8 cellular contexts compared by ENCODE assay signal in the genomic region with DNA sequence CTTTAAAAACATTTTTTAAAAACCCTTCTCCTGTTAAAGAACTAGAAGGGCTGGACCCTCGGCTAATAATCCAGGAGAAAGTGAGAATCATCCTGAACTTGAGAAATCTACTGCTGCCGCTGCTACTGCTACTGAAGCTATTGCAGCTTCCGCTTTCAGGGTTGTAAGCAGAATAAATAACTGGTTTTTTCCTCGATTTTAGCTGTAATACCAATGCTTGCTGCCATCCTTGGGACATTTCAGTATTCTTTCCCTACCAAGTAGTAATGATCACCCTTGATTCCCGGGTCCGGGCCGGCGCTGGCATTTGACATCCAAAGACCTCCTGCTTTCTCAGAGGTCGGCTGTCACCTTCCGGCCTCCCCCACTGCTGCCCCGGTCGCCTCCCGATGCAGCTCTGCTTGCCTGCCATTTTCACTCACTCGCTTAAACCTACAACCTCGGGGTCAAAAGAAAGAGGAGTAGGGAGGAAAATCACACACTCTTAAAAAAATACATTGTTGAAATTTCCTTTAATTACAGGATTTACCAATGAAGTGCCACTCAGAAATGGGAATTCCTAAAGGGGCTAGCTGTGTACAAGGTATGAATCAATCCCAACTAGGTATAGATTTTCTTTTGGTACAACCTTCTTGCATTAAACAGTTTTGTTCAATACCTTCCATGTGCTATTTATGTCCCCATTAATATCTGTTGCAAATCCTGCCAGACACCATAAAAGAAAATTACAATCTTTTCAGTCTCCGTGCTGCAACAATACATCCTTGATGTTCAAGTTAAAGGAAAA. TPM values are rescaled to one million over a fixed set of nuclear protein-coding genes. Genes with fewer than 3 reads are reported as not detected.
DNase-seq lines count a peak whose midpoint lies in the region; ATAC-seq and TF ChIP-seq lines count a peak whose summit lies in the region.

No MANE protein-coding gene starts in this region.

- no peak for DNase-seq in activated naive CD4-positive, alpha-beta T cell treated with anti-CD3 and anti-CD28 coated beads for 36 hours
- DNase-seq in activated naive CD4-positive, alpha-beta T cell treated with anti-CD3 and anti-CD28 coated beads, Interleukin-2, amount 50 U/mL, for 72 hours (ENCODE audit: low spot score in 2 of 2) = no peak
- DNase-seq in brain microvascular endothelial cell = no peak
- DNase-seq in mesendoderm = no peak
- DNase-seq in upper lobe of left lung = peak; percentile 40 to 54
- no peak for DNase-seq in HUDEP-2 (lab: John Stamatoyannopoulos, UW; ENCODE audit: unreplicated experiment in 76 of 76)
- DNase-seq in mesenteric fat pad (ENCODE audit: low spot score) = no peak

- no peak overlapping the region for H2BK5ac ChIP-seq in mesendoderm (ENCODE audit: low read length)

- H3K4me1 ChIP-seq in mesendoderm (ENCODE audit: control insufficient read depth, low read depth, low read length) (peaks cover 15% of the 10 kb centered on the region), upper lobe of left lung (peaks cover 7 to 63% (median 37%) of the 10 kb centered on the region in 4 donors)

- H3K4me3 ChIP-seq in brain microvascular endothelial cell (ENCODE audit: low read depth, low read length) (peak overlapping the region; percentile 54), mesendoderm (ENCODE audit: low read length) (no peak overlapping the region), upper lobe of left lung (peak overlapping the region; percentile 51 to 81 (median 55))

- H3K4ac ChIP-seq in mesendoderm (ENCODE audit: low read depth, low read length) = no peak overlapping the region

- H2BK15ac ChIP-seq in mesendoderm (replicated peaks; ENCODE audit: low read depth) = no peak overlapping the region

- no peak for ATAC-seq in activated naive CD4-positive, alpha-beta T cell treated with anti-CD3 and anti-CD28 coated beads, Interleukin-2, amount 50 U/mL, for 72 hours
- no peak for ATAC-seq in upper lobe of left lung (ENCODE audit: low FRiP score in 2 of 2)
- no peak for ATAC-seq in GM21423 (IDR thresholded peaks at IDR 0.05; ENCODE audit: unreplicated experiment)

- CTCF ChIA-PET in activated naive CD4-positive, alpha-beta T cell treated with anti-CD3 and anti-CD28 coated beads for 36 hours (lab: Charles Lee) = interaction anchor here (0.6 to 1.2 kb wide), 4 partner anchors 10 to 515 kb away, joined by 3 read pairs; no protein-coding TSS in a partner anchor

- H3K27ac Mint-ChIP-seq in activated naive CD4-positive, alpha-beta T cell treated with anti-CD3 and anti-CD28 coated beads for 36 hours = no peak overlapping the region
- H3K27ac Mint-ChIP-seq in activated naive CD4-positive, alpha-beta T cell treated with anti-CD3 and anti-CD28 coated beads, Interleukin-2, amount 50 U/mL, for 72 hours = no peak overlapping the region

- H4K8ac ChIP-seq in mesendoderm (ENCODE audit: low read depth, low read length) = no peak overlapping the region

- peak overlapping the region; percentile 6 for H3K23ac ChIP-seq in mesendoderm (ENCODE audit: low read length)

- peaks cover 83% of the 10 kb centered on the region for H3K27me3 ChIP-seq in brain microvascular endothelial cell (replicated peaks)
- H3K27me3 ChIP-seq in mesendoderm (ENCODE audit: insufficient read depth, low read length, poor library complexity) = peaks cover 39% of the 10 kb centered on the region
- peaks cover 0 to 22% (median 12%) of the 10 kb centered on the region in 4 donors for H3K27me3 ChIP-seq in upper lobe of left lung

- TF ChIP-seq CTCF in brain microvascular endothelial cell (IDR thresholded peaks at IDR 0.05; ENCODE audit: low read depth, low read length, missing control alignments) (no peak), upper lobe of left lung (IDR thresholded peaks at IDR 0.05) (no peak)

- no peak overlapping the region for H4K5ac ChIP-seq in mesendoderm (ENCODE audit: low read length)

- H3K79me2 ChIP-seq in mesendoderm (ENCODE audit: control insufficient read depth, insufficient read depth, low read length) = no peaks in the 10 kb centered on the region

- H3K9me3 ChIP-seq in upper lobe of left lung = no peaks in the 10 kb centered on the region

- intact Hi-C loops in activated naive CD4-positive, alpha-beta T cell treated with anti-CD3 and anti-CD28 coated beads for 36 hours (cut with micrococcal nuclease) = loop anchor here (5.0 to 10.0 kb wide), 4 partner anchors 93 to 709 kb away; no protein-coding TSS in a partner anchor

- H3K4me2 ChIP-seq in mesendoderm (ENCODE audit: low read length) = peak overlapping the region; percentile 16

- no peak overlapping the region for H3K18ac ChIP-seq in mesendoderm (ENCODE audit: low read length)

- peaks cover 80% of the 10 kb centered on the region for H3K27me3 Mint-ChIP-seq in activated naive CD4-positive, alpha-beta T cell treated with anti-CD3 and anti-CD28 coated beads for 36 hours (ENCODE audit: low read depth)

- peaks cover 35% of the 10 kb centered on the region for H3K4me1 Mint-ChIP-seq in activated naive CD4-positive, alpha-beta T cell treated with anti-CD3 and anti-CD28 coated beads for 36 hours (ENCODE audit: low read depth)

- peak overlapping the region; percentile 2 for H3K9ac ChIP-seq in mesendoderm (ENCODE audit: low read length)

- H2BK120ac ChIP-seq in mesendoderm (ENCODE audit: low read depth, low read length) = no peak overlapping the region

- H3K56ac ChIP-seq in mesendoderm (ENCODE audit: low read length) = peak overlapping the region; percentile 25

- H3K27ac ChIP-seq in brain microvascular endothelial cell (no peak overlapping the region), mesendoderm (ENCODE audit: low read depth, low read length) (no peak overlapping the region), upper lobe of left lung (peak overlapping the region; percentile 85 to 95 (median 88))

- H3K9me3 Mint-ChIP-seq in activated naive CD4-positive, alpha-beta T cell treated with anti-CD3 and anti-CD28 coated beads for 36 hours = no peaks in the 10 kb centered on the region
- H3K9me3 Mint-ChIP-seq in activated naive CD4-positive, alpha-beta T cell treated with anti-CD3 and anti-CD28 coated beads, Interleukin-2, amount 50 U/mL, for 72 hours = peaks cover 0 to 3% of the 10 kb centered on the region in 2 donors

- no CpG with 5 or more reads among the region's 16 CpGs for WGBS in mesendoderm (ENCODE audit: extremely low coverage, insufficient coverage, low lambda C conversion rate)
- WGBS in upper lobe of left lung, 2 donors = 20 to 24% methylated on average over 16 of the region's 16 CpGs

- TF ChIP-seq EP300 in upper lobe of left lung (IDR thresholded peaks at IDR 0.05) = no peak

- H3K4me3 Mint-ChIP-seq in activated naive CD4-positive, alpha-beta T cell treated with anti-CD3 and anti-CD28 coated beads for 36 hours = peak overlapping the region; percentile 68

- H3K36me3 ChIP-seq in brain microvascular endothelial cell (replicated peaks) (no peaks in the 10 kb centered on the region), mesendoderm (ENCODE audit: control insufficient read depth, insufficient read depth, low read length) (no peaks in the 10 kb centered on the region), upper lobe of left lung (no peaks in the 10 kb centered on the region)

- H2AK5ac ChIP-seq in mesendoderm (ENCODE audit: low read length) = no peak overlapping the region

- TF ChIP-seq POLR2A in upper lobe of left lung (IDR thresholded peaks at IDR 0.05) = no peak

- H3K36me3 Mint-ChIP-seq in activated naive CD4-positive, alpha-beta T cell treated with anti-CD3 and anti-CD28 coated beads for 36 hours (ENCODE audit: low read depth) = no peaks in the 10 kb centered on the region
- H3K36me3 Mint-ChIP-seq in activated naive CD4-positive, alpha-beta T cell treated with anti-CD3 and anti-CD28 coated beads, Interleukin-2, amount 50 U/mL, for 72 hours = peaks cover 8 to 43% of the 10 kb centered on the region in 2 donors

- in situ Hi-C loops in brain microvascular endothelial cell (cut with HindIII; ENCODE audit: low pct_ligation_motif_present, low sequenced_read_pairs) = no loop called here

- no peaks in the 10 kb centered on the region for H3K79me1 ChIP-seq in mesendoderm (ENCODE audit: low read length)

RNA-seq across cellular contexts. Expression of a gene that starts 0.7 kb away (rescaled TPM):
- total RNA-seq in activated naive CD4-positive, alpha-beta T cell treated with anti-CD3 and anti-CD28 coated beads for 36 hours = not detected
- not detected for total RNA-seq in activated naive CD4-positive, alpha-beta T cell treated with anti-CD3 and anti-CD28 coated beads, Interleukin-2, amount 50 U/mL, for 72 hours
- polyA plus RNA-seq in mesendoderm (2013, experiment 1 of 2) = 0.94 TPM
- 0.74 TPM for polyA plus RNA-seq in mesendoderm (2013, experiment 2 of 2)
- total RNA-seq in upper lobe of left lung = 100 to 1,000 TPM in 1 of 6 donors, 10 to 100 TPM in 5; 36.5 to 150 (median 82.3) TPM
- 21.7 TPM for total RNA-seq in mesenteric fat pad

Comparison
In these comparisons a context has a peak if more than half of its experiments do, and no peak if none do; other contexts are left out.
1. DNase-seq: peak in upper lobe of left lung (2 of 2); none in activated naive CD4-positive, alpha-beta T cell treated with anti-CD3 and anti-CD28 coated beads for 36 hours (single experiment), activated naive CD4-positive, alpha-beta T cell treated with anti-CD3 and anti-CD28 coated beads, Interleukin-2, amount 50 U/mL, for 72 hours (0 of 2), brain microvascular endothelial cell (single experiment), mesendoderm (single experiment), HUDEP-2 (0 of 76) and mesenteric fat pad (single experiment).
2. H3K27ac ChIP-seq: peak in upper lobe of left lung (4 of 4); none in brain microvascular endothelial cell (single experiment) and mesendoderm (single experiment).
3. RNA of a gene that starts 0.7 kb away (total RNA-seq): 36.5 to 150 TPM in upper lobe of left lung and 21.7 TPM in mesenteric fat pad (single experiment); not detected in activated naive CD4-positive, alpha-beta T cell treated with anti-CD3 and anti-CD28 coated beads for 36 hours and not detected in activated naive CD4-positive, alpha-beta T cell treated with anti-CD3 and anti-CD28 coated beads, Interleukin-2, amount 50 U/mL, for 72 hours; every median in the first group is over 10 times any median in the second.